Comparison of ENCODE assay signal across 25 cellular contexts in genomic region chr6:169907419-169908115, GRCh38.
"Had no signal": no experiment of that assay in that cellular context is flagged by ENCODE, and none has a peak within 500 bp of the region (broad histone marks: within the 10 kb centered on the region; RNA-seq: fewer than 3 reads in every experiment).

No MANE protein-coding gene starts in this region.

- H3K4me1 Mint-ChIP-seq: mesothelial cell of epicardium had no signal

- H3K27me3 ChIP-seq: colonic mucosa, esophagus squamous epithelium, left lung, neutrophil, sigmoid colon, stomach, testis had no signal

- H3K4me3 Mint-ChIP-seq: central memory CD8-positive, alpha-beta T cell; mesothelial cell of epicardium; naive thymus-derived CD4-positive, alpha-beta T cell; nephron progenitor cell; stimulated activated naive B cell treated with anti-CD40 and anti-IgM and Interleukin-4, amounts not matched to agents 10 μg/mL and 1 μg/mL and 100 μg/mL, for 72 hours; type B pancreatic cell had no signal

- H3K27ac ChIP-seq: colonic mucosa, esophagus squamous epithelium, left lung, neutrophil, parathyroid adenoma, psoas muscle, sigmoid colon, stomach, testis, tibial artery had no signal

- H3K36me3 ChIP-seq: colonic mucosa, esophagus squamous epithelium, heart right ventricle, left lung, neutrophil, sigmoid colon, stomach, tibial artery had no signal

- H3K4me3 ChIP-seq: colonic mucosa, esophagus squamous epithelium, heart right ventricle, left lung, psoas muscle, sigmoid colon, stomach, testis, tibial artery had no signal

- DNase-seq: colonic mucosa; effector memory CD4-positive, alpha-beta T cell; erythroblast; esophagus squamous epithelium; foreskin melanocyte; glutamatergic neuron; hippocampal formation; left cardiac atrium; mesenchymal stem cell; naive thymus-derived CD4-positive, alpha-beta T cell; nephron progenitor cell; psoas muscle; stimulated activated CD4-positive, alpha-beta T cell treated with anti-CD3 and anti-CD28 coated beads, Interleukin-4, amount 100 ng/mL, for 4 hours; stimulated activated naive B cell treated with anti-CD40 and anti-IgM and Interleukin-4, amounts not matched to agents 10 μg/mL and 1 μg/mL and 100 μg/mL, for 72 hours; stomach; testis; tibial artery had no signal

- H3K9ac ChIP-seq: parathyroid adenoma had no signal

- H3K4me1 ChIP-seq: colonic mucosa, parathyroid adenoma, psoas muscle, sigmoid colon, tibial artery had no signal

- H3K9me3 Mint-ChIP-seq: central memory CD8-positive, alpha-beta T cell; mesothelial cell of epicardium; naive thymus-derived CD4-positive, alpha-beta T cell; nephron progenitor cell; stimulated activated naive B cell treated with anti-CD40 and anti-IgM and Interleukin-4, amounts not matched to agents 10 μg/mL and 1 μg/mL and 100 μg/mL, for 72 hours; type B pancreatic cell had no signal

- H2AFZ ChIP-seq: parathyroid adenoma had no signal

- H3K79me2 ChIP-seq: parathyroid adenoma had no signal

- H3K9me3 ChIP-seq: colonic mucosa, esophagus squamous epithelium, heart right ventricle, left lung, neutrophil, psoas muscle, sigmoid colon, stomach, testis, tibial artery had no signal

- ATAC-seq: left cardiac atrium; left lung; stimulated activated naive B cell treated with anti-CD40 and anti-IgM and Interleukin-4, amounts not matched to agents 10 μg/mL and 1 μg/mL and 100 μg/mL, for 72 hours had no signal

- H3K27ac Mint-ChIP-seq: mesothelial cell of epicardium; nephron progenitor cell; stimulated activated naive B cell treated with anti-CD40 and anti-IgM and Interleukin-4, amounts not matched to agents 10 μg/mL and 1 μg/mL and 100 μg/mL, for 72 hours; type B pancreatic cell had no signal

- H3K36me3 Mint-ChIP-seq: mesothelial cell of epicardium; naive thymus-derived CD4-positive, alpha-beta T cell; stimulated activated naive B cell treated with anti-CD40 and anti-IgM and Interleukin-4, amounts not matched to agents 10 μg/mL and 1 μg/mL and 100 μg/mL, for 72 hours; type B pancreatic cell had no signal
